1 cellular context compared by ENCODE assay signal in the genomic region with DNA sequence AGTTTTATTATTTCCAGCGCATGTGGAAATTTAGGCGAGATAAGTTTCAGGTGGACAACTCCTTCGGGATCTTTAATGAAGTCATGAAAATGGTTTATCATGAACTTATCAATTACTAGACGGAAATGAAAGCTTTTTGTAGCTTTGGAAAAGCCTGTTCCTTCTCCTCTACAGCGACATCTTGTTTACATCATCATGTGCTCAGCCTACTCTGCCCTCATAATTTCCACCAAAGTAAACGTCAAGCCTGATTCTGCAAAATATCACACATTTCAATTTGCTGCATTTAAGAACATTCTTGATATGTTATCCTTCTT.
TF ChIP-seq lines count a peak whose summit lies in the region.

No MANE protein-coding gene starts in this region.

TF ChIP-seq in K562, 482 proteins besides CTCF, POLR2A, EP300 and RAD21 (continued from another document):
- TF ChIP-seq, protein P1, sequence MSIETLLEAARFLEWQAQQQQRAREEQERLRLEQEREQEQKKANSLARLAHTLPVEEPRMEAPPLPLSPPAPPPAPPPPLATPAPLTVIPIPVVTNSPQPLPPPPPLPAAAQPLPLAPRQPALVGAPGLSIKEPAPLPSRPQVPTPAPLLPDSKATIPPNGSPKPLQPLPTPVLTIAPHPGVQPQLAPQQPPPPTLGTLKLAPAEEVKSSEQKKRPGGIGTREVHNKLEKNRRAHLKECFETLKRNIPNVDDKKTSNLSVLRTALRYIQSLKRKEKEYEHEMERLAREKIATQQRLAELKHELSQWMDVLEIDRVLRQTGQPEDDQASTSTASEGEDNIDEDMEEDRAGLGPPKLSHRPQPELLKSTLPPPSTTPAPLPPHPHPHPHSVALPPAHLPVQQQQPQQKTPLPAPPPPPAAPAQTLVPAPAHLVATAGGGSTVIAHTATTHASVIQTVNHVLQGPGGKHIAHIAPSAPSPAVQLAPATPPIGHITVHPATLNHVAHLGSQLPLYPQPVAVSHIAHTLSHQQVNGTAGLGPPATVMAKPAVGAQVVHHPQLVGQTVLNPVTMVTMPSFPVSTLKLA (conservative IDR thresholded peaks at IDR 0.05), result peak in 1 of 2 experiments; percentile 52; a peak in 3 of 4 replicates
- TF ChIP-seq, protein P2, sequence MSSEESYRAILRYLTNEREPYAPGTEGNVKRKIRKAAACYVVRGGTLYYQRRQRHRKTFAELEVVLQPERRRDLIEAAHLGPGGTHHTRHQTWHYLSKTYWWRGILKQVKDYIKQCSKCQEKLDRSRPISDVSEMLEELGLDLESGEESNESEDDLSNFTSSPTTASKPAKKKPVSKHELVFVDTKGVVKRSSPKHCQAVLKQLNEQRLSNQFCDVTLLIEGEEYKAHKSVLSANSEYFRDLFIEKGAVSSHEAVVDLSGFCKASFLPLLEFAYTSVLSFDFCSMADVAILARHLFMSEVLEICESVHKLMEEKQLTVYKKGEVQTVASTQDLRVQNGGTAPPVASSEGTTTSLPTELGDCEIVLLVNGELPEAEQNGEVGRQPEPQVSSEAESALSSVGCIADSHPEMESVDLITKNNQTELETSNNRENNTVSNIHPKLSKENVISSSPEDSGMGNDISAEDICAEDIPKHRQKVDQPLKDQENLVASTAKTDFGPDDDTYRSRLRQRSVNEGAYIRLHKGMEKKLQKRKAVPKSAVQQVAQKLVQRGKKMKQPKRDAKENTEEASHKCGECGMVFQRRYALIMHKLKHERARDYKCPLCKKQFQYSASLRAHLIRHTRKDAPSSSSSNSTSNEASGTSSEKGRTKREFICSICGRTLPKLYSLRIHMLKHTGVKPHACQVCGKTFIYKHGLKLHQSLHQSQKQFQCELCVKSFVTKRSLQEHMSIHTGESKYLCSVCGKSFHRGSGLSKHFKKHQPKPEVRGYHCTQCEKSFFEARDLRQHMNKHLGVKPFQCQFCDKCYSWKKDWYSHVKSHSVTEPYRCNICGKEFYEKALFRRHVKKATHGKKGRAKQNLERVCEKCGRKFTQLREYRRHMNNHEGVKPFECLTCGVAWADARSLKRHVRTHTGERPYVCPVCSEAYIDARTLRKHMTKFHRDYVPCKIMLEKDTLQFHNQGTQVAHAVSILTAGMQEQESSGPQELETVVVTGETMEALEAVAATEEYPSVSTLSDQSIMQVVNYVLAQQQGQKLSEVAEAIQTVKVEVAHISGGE (CRISPR knock-in tag; IDR thresholded peaks at IDR 0.05), result peak in 1 of 3 experiments; percentile 48; a peak in 1 of 6 replicates
- TF ChIP-seq, protein P3, sequence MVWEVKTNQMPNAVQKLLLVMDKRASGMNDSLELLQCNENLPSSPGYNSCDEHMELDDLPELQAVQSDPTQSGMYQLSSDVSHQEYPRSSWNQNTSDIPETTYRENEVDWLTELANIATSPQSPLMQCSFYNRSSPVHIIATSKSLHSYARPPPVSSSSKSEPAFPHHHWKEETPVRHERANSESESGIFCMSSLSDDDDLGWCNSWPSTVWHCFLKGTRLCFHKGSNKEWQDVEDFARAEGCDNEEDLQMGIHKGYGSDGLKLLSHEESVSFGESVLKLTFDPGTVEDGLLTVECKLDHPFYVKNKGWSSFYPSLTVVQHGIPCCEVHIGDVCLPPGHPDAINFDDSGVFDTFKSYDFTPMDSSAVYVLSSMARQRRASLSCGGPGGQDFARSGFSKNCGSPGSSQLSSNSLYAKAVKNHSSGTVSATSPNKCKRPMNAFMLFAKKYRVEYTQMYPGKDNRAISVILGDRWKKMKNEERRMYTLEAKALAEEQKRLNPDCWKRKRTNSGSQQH (CRISPR knock-in tag; IDR thresholded peaks at IDR 0.05), result no peak
- TF ChIP-seq, protein P4, sequence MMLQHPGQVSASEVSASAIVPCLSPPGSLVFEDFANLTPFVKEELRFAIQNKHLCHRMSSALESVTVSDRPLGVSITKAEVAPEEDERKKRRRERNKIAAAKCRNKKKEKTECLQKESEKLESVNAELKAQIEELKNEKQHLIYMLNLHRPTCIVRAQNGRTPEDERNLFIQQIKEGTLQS (IDR thresholded peaks at IDR 0.05), result peak; percentile 48; the same call in 1 of the 2 replicates
- TF ChIP-seq, protein P4 (CRISPR knock-in tag; conservative IDR thresholded peaks at IDR 0.05), result no peak
- TF ChIP-seq ATF1 (CRISPR knock-in tag; IDR thresholded peaks at IDR 0.05) (no peak), ATF1 (tag; IDR thresholded peaks at IDR 0.05) (peak; percentile 33; the same call in 1 of the 2 replicates), NFYB (IDR thresholded peaks at IDR 0.05; ENCODE audit: extremely low read depth, insufficient read length) (no peak), CREM (IDR thresholded peaks at IDR 0.05; ENCODE audit: low read depth) (0 out of 2 replicates have a peak, but pooled peaks have one; percentile 13), ZNF583 (CRISPR knock-in tag; IDR thresholded peaks at IDR 0.05) (no peak), NCOA1 (IDR thresholded peaks at IDR 0.05; ENCODE audit: low read depth) (0 out of 2 replicates have a peak, but pooled peaks have one; percentile 23), PML (IDR thresholded peaks at IDR 0.05; ENCODE audit: low read length) (no peak)
